ENCODE assay signal across 9 cellular contexts in genomic region chr21:33069994-33070811, GRCh38. TPM values are rescaled to one million over a fixed set of nuclear protein-coding genes. Genes with fewer than 3 reads are reported as not detected.
A peak's percentile ranks its signal among the peaks of the same experiment; 100 is the strongest.
DNase-seq lines count a peak whose midpoint lies in the region; ATAC-seq and TF ChIP-seq lines count a peak whose summit lies in the region.
"Had no signal": no experiment of that assay in that cellular context is flagged by ENCODE, and none has a peak within 500 bp of the region (broad histone marks: within the 10 kb centered on the region; RNA-seq: fewer than 3 reads in every experiment).

TSS of gene OLIG1 (plus strand) at chr21:33070141. CDS start at chr21:33070247, 106 bp downstream.

- CTCF ChIA-PET in activated CD4-positive, alpha-beta memory T cell treated with anti-CD3 and anti-CD28 coated beads, Interleukin-2, amount 10 ng/mL, durations not matched to agents 7 days and 5 days (lab: Charles Lee) = interaction anchor here (0.6 kb wide), 1 partner anchor 16 kb away, joined by 3 read pairs; no protein-coding TSS in a partner anchor

- no peak for TF ChIP-seq POLR2A in esophagus muscularis mucosa (IDR thresholded peaks at IDR 0.05; ENCODE audit: low read depth)

- no peaks in the 10 kb centered on the region for H3K36me3 ChIP-seq in esophagus muscularis mucosa
- H3K36me3 ChIP-seq in upper lobe of right lung = no peaks in the 10 kb centered on the region

- ATAC-seq in natural killer cell treated with Interleukin-12 subunit alpha and Interleukin-12 subunit beta and Interleukin-15 and Interleukin-18, amount 100 ng/mL, for 72 hours = peak; percentile 78 to 88
- ATAC-seq in upper lobe of right lung = peak; percentile 87
- no peak for ATAC-seq in HG02970 (IDR thresholded peaks at IDR 0.05; ENCODE audit: low FRiP score, unreplicated experiment)

- H3K4me3 Mint-ChIP-seq in activated CD4-positive, alpha-beta memory T cell treated with anti-CD3 and anti-CD28 coated beads, Interleukin-2, amount 10 ng/mL, durations not matched to agents 7 days and 5 days = peak within 1 kb of the TSS; percentile 62
- H3K4me3 Mint-ChIP-seq in natural killer cell treated with Interleukin-12 subunit alpha and Interleukin-12 subunit beta and Interleukin-15 and Interleukin-18, amount 100 ng/mL, for 72 hours = peak within 1 kb of the TSS; percentile 74

- no peaks in the 10 kb centered on the region for H3K36me3 Mint-ChIP-seq in activated CD4-positive, alpha-beta memory T cell treated with anti-CD3 and anti-CD28 coated beads, Interleukin-2, amount 10 ng/mL, durations not matched to agents 7 days and 5 days (ENCODE audit: low read depth)
- H3K36me3 Mint-ChIP-seq in natural killer cell treated with Interleukin-12 subunit alpha and Interleukin-12 subunit beta and Interleukin-15 and Interleukin-18, amount 100 ng/mL, for 72 hours = no peaks in the 10 kb centered on the region

- no peak for TF ChIP-seq CTCF in esophagus muscularis mucosa (IDR thresholded peaks at IDR 0.05)
- no peak for TF ChIP-seq CTCF in upper lobe of right lung (IDR thresholded peaks at IDR 0.05)

- H3K27ac ChIP-seq in esophagus muscularis mucosa (replicated peaks in 1 of 4) = no peak within 1 kb of the TSS
- H3K27ac ChIP-seq in upper lobe of right lung = no peak within 1 kb of the TSS
- H3K27ac ChIP-seq: SK-N-MC had no signal

- no peaks in the 10 kb centered on the region for H3K9me3 Mint-ChIP-seq in activated CD4-positive, alpha-beta memory T cell treated with anti-CD3 and anti-CD28 coated beads, Interleukin-2, amount 10 ng/mL, durations not matched to agents 7 days and 5 days
- no peaks in the 10 kb centered on the region for H3K9me3 Mint-ChIP-seq in natural killer cell treated with Interleukin-12 subunit alpha and Interleukin-12 subunit beta and Interleukin-15 and Interleukin-18, amount 100 ng/mL, for 72 hours

- peaks cover 81% of the 10 kb centered on the region for H3K27me3 Mint-ChIP-seq in activated CD4-positive, alpha-beta memory T cell treated with anti-CD3 and anti-CD28 coated beads, Interleukin-2, amount 10 ng/mL, durations not matched to agents 7 days and 5 days
- peaks cover 60 to 69% of the 10 kb centered on the region in 2 donors for H3K27me3 Mint-ChIP-seq in natural killer cell treated with Interleukin-12 subunit alpha and Interleukin-12 subunit beta and Interleukin-15 and Interleukin-18, amount 100 ng/mL, for 72 hours

- under 1% methylated on average over 41 of the region's 95 CpGs for WGBS in esophagus muscularis mucosa

- H3K9me3 ChIP-seq in esophagus muscularis mucosa = peaks cover 0 to 15% (median 11%) of the 10 kb centered on the region in 4 donors
- H3K9me3 ChIP-seq in upper lobe of right lung = no peaks in the 10 kb centered on the region

- H3K27me3 ChIP-seq in esophagus muscularis mucosa = peaks cover 0 to 98% (median 56%) of the 10 kb centered on the region in 4 donors
- H3K27me3 ChIP-seq in upper lobe of right lung = peaks cover 78% of the 10 kb centered on the region

- H3K4me3 ChIP-seq in GM08714 (ENCODE audit: low read length) = peak within 1 kb of the TSS; percentile 56; the same call in 1 of the 2 replicates
- H3K4me3 ChIP-seq in esophagus muscularis mucosa = peak within 1 kb of the TSS; percentile 42 to 53 (median 45)
- peak within 1 kb of the TSS; percentile 41 for H3K4me3 ChIP-seq in upper lobe of right lung
- H3K4me3 ChIP-seq: SK-N-MC had no signal

- intact Hi-C loops in esophagus muscularis mucosa (cut with DNase I) = no loop called here
- intact Hi-C loops in upper lobe of right lung (cut with DNase I) = no loop called here

- H3K27ac Mint-ChIP-seq in activated CD4-positive, alpha-beta memory T cell treated with anti-CD3 and anti-CD28 coated beads, Interleukin-2, amount 10 ng/mL, durations not matched to agents 7 days and 5 days = no peak within 1 kb of the TSS
- H3K27ac Mint-ChIP-seq in natural killer cell treated with Interleukin-12 subunit alpha and Interleukin-12 subunit beta and Interleukin-15 and Interleukin-18, amount 100 ng/mL, for 72 hours = no peak within 1 kb of the TSS

- peaks cover 21% of the 10 kb centered on the region for H3K4me1 Mint-ChIP-seq in activated CD4-positive, alpha-beta memory T cell treated with anti-CD3 and anti-CD28 coated beads, Interleukin-2, amount 10 ng/mL, durations not matched to agents 7 days and 5 days
- peaks cover 12 to 16% of the 10 kb centered on the region in 2 donors for H3K4me1 Mint-ChIP-seq in natural killer cell treated with Interleukin-12 subunit alpha and Interleukin-12 subunit beta and Interleukin-15 and Interleukin-18, amount 100 ng/mL, for 72 hours (ENCODE audit: low read depth in 2 of 2)

- TF ChIP-seq EP300 in esophagus muscularis mucosa (IDR thresholded peaks at IDR 0.05) = no peak

- POLR2A ChIA-PET in activated CD4-positive, alpha-beta memory T cell treated with anti-CD3 and anti-CD28 coated beads, Interleukin-2, amount 10 ng/mL, durations not matched to agents 7 days and 5 days (lab: Charles Lee) = no interaction called here

- peaks cover 17 to 28% (median 28%) of the 10 kb centered on the region in 4 donors for H3K4me1 ChIP-seq in esophagus muscularis mucosa
- peaks cover 4% of the 10 kb centered on the region for H3K4me1 ChIP-seq in upper lobe of right lung

- DNase-seq in NCI-H1048 (lab: John Stamatoyannopoulos, UW) (peak; percentile 18), esophagus muscularis mucosa (ENCODE audit: extremely low spot score) (no peak), upper lobe of right lung (peak; percentile 81), HPDE6-E6E7 (ENCODE audit: extremely low spot score) (no peak)
- DNase-seq in activated CD4-positive, alpha-beta memory T cell treated with anti-CD3 and anti-CD28 coated beads, Interleukin-2, amount 10 ng/mL, durations not matched to agents 7 days and 5 days = peak; percentile 26
- DNase-seq in natural killer cell treated with Interleukin-12 subunit alpha and Interleukin-12 subunit beta and Interleukin-15 and Interleukin-18, amount 100 ng/mL, for 72 hours (ENCODE audit: low spot score) = peak; percentile 73

RNA-seq across cellular contexts. Expression of gene OLIG1, which starts in this region (rescaled TPM):
- not detected for total RNA-seq in activated CD4-positive, alpha-beta memory T cell treated with anti-CD3 and anti-CD28 coated beads, Interleukin-2, amount 10 ng/mL, durations not matched to agents 7 days and 5 days
- total RNA-seq in esophagus muscularis mucosa (not detected), upper lobe of right lung (1.6 TPM)
- under 1 TPM in 1 of 2 donors, not detected in 1; 0.20 TPM for total RNA-seq in natural killer cell treated with Interleukin-12 subunit alpha and Interleukin-12 subunit beta and Interleukin-15 and Interleukin-18, amount 100 ng/mL, for 72 hours

Comparison
In these comparisons a context has a peak if more than half of its experiments do, and no peak if none do; other contexts are left out.
1. Peak in DNase-seq in activated CD4-positive, alpha-beta memory T cell treated with anti-CD3 and anti-CD28 coated beads, Interleukin-2, amount 10 ng/mL, durations not matched to agents 7 days and 5 days; RNA of the gene not detected or under 1 TPM.
2. Peak in DNase-seq and ATAC-seq in natural killer cell treated with Interleukin-12 subunit alpha and Interleukin-12 subunit beta and Interleukin-15 and Interleukin-18, amount 100 ng/mL, for 72 hours; RNA of the gene not detected or under 1 TPM.
3. DNase-seq: peak in NCI-H1048 (single experiment) and upper lobe of right lung (single experiment); none in esophagus muscularis mucosa (single experiment) and HPDE6-E6E7 (single experiment).
4. Peak in every context shown above with its lines, with median percentiles within 50 percentile points of each other: H3K4me3 ChIP-seq.